In genomic region chr7:107145072-107145838, GRCh38 we compare ENCODE assay signal across 35 cellular contexts.
"Had no signal": no experiment of that assay in that cellular context is flagged by ENCODE, and none has a peak within 500 bp of the region (broad histone marks: within the 10 kb centered on the region; RNA-seq: fewer than 3 reads in every experiment).

No MANE protein-coding gene starts in this region.

- H3K4me3 Mint-ChIP-seq: activated CD4-positive, alpha-beta memory T cell treated with anti-CD3 and anti-CD28 coated beads, Interleukin-2, amount 10 ng/mL, durations not matched to agents 7 days and 5 days; activated CD8-positive, alpha-beta memory T cell treated with anti-CD3 and anti-CD28 coated beads, Interleukin-2, amount 10 ng/mL, durations not matched to agents 7 days and 5 days; activated naive CD8-positive, alpha-beta T cell treated with anti-CD3 and anti-CD28 coated beads for 36 hours; central memory CD8-positive, alpha-beta T cell; T-cell had no signal

- H3K4me2 ChIP-seq: SK-N-SH had no signal

- H3K9me3 Mint-ChIP-seq: activated CD4-positive, alpha-beta memory T cell treated with anti-CD3 and anti-CD28 coated beads, Interleukin-2, amount 10 ng/mL, durations not matched to agents 7 days and 5 days; activated naive CD8-positive, alpha-beta T cell treated with anti-CD3 and anti-CD28 coated beads for 36 hours; central memory CD8-positive, alpha-beta T cell; T-cell had no signal

- H3K27me3 ChIP-seq: ascending aorta, cardiac muscle cell, MG63, Peyer's patch, SJSA1 had no signal

- DNase-seq: activated CD4-positive, alpha-beta memory T cell treated with anti-CD3 and anti-CD28 coated beads, Interleukin-2, amount 10 ng/mL, durations not matched to agents 7 days and 5 days; activated CD4-positive, alpha-beta T cell treated with anti-CD3 and anti-CD28 coated beads for 1 hour; activated CD4-positive, alpha-beta T cell treated with anti-CD3 and anti-CD28 coated beads for 48 hours; activated CD4-positive, CD25-positive, alpha-beta regulatory T cell; activated CD8-positive, alpha-beta memory T cell treated with anti-CD3 and anti-CD28 coated beads for 24 hours; activated CD8-positive, alpha-beta memory T cell treated with anti-CD3 and anti-CD28 coated beads, Interleukin-2, amount 10 ng/mL, durations not matched to agents 7 days and 5 days; activated CD8-positive, alpha-beta memory T cell treated with anti-CD3 and anti-CD28 coated beads, Interleukin-2, amount 50 U/mL, for 48 hours; activated effector memory CD4-positive, alpha-beta T cell treated with Interleukin-2 at 50 U/mL for 16 hours; activated naive CD4-positive, alpha-beta T cell; activated naive CD4-positive, alpha-beta T cell treated with anti-CD3 and anti-CD28 coated beads, Interleukin-2, amount 50 U/mL, for 16 hours; activated naive CD8-positive, alpha-beta T cell treated with anti-CD3 and anti-CD28 coated beads for 36 hours; activated T-cell treated with anti-CD3 and anti-CD28 coated beads, Interleukin-2, amount 50 U/mL, for 48 hours; amniotic stem cell; MG63; NCI-H1048; NCI-H1105 treated with DMSO at 0.1 percent for 48 hours; NCI-H1436; NCI-H1694; NCI-H1930; NCI-H2081 treated with DMSO at 0.1 percent for 48 hours; NCI-H226; NCI-H524 treated with DMSO at 0.1 percent for 48 hours; PC-3; Peyer's patch; RPMI8226; SHP77 treated with DMSO at 0.1 percent for 48 hours; SK-N-SH; T-cell; T-helper 2 cell; T-helper 9 cell; WERI-Rb-1 had no signal

- H3K36me3 Mint-ChIP-seq: activated CD8-positive, alpha-beta memory T cell treated with anti-CD3 and anti-CD28 coated beads, Interleukin-2, amount 10 ng/mL, durations not matched to agents 7 days and 5 days; activated naive CD8-positive, alpha-beta T cell treated with anti-CD3 and anti-CD28 coated beads for 36 hours; T-cell had no signal

- H3K9ac ChIP-seq: SK-N-SH had no signal

- H3K27ac ChIP-seq: ascending aorta, Peyer's patch, SJSA1, WERI-Rb-1 had no signal

- H3K36me3 ChIP-seq: ascending aorta, cardiac muscle cell, MG63, Peyer's patch, SJSA1, WERI-Rb-1 had no signal

- H3K27ac Mint-ChIP-seq: activated CD4-positive, alpha-beta memory T cell treated with anti-CD3 and anti-CD28 coated beads, Interleukin-2, amount 10 ng/mL, durations not matched to agents 7 days and 5 days; activated CD8-positive, alpha-beta memory T cell treated with anti-CD3 and anti-CD28 coated beads, Interleukin-2, amount 10 ng/mL, durations not matched to agents 7 days and 5 days; activated naive CD8-positive, alpha-beta T cell treated with anti-CD3 and anti-CD28 coated beads for 36 hours; T-cell had no signal

- H3K27me3 Mint-ChIP-seq: activated CD4-positive, alpha-beta memory T cell treated with anti-CD3 and anti-CD28 coated beads, Interleukin-2, amount 10 ng/mL, durations not matched to agents 7 days and 5 days; activated CD8-positive, alpha-beta memory T cell treated with anti-CD3 and anti-CD28 coated beads, Interleukin-2, amount 10 ng/mL, durations not matched to agents 7 days and 5 days; activated naive CD8-positive, alpha-beta T cell treated with anti-CD3 and anti-CD28 coated beads for 36 hours; central memory CD8-positive, alpha-beta T cell; T-cell had no signal

- ATAC-seq: activated CD8-positive, alpha-beta memory T cell treated with anti-CD3 and anti-CD28 coated beads, Interleukin-2, amount 10 ng/mL, durations not matched to agents 7 days and 5 days; PC-3; T-cell had no signal

- H3K4me1 ChIP-seq: Peyer's patch had no signal

- H3K9me3 ChIP-seq: ascending aorta, MG63, Peyer's patch, SJSA1, SK-N-SH had no signal

- H3K4me1 Mint-ChIP-seq: central memory CD8-positive, alpha-beta T cell had no signal

- H3K4me3 ChIP-seq: ascending aorta, cardiac muscle cell, MG63, Peyer's patch, SJSA1 had no signal

- H3K9me2 ChIP-seq: SK-N-SH had no signal
